In the genomic region with DNA sequence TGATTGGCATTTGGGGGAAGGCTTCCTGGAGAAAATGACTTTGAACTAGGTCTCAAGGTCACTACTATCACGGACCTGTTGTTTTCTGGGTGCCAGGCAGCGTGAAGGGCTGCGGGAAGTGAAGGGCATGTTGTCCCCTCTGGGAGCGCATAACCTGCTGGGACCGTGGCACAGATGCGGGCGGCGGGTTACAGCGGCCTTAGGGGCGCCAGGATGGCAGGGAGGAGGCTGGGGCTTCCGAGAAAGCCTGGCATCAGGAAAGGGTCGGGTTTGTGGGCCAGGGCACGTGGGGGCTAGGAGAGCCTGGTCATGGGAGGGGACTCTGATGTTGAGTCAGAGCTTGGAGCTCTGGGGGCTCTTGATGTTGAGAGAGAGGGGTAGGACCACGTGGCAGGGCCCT, we compare ENCODE assay signal across 21 cellular contexts.
"Had no signal": no experiment of that assay in that cellular context is flagged by ENCODE, and none has a peak within 500 bp of the region (broad histone marks: within the 10 kb centered on the region; RNA-seq: fewer than 3 reads in every experiment).

No MANE protein-coding gene starts in this region.

- H3K27ac Mint-ChIP-seq: activated naive CD8-positive, alpha-beta T cell; activated T-cell treated with anti-CD3 and anti-CD28 coated beads, Interleukin-2, amount 50 U/mL, for 72 hours; endodermal cell; naive thymus-derived CD4-positive, alpha-beta T cell; type B pancreatic cell; WTC11 had no signal

- H3K9me3 Mint-ChIP-seq: activated T-cell treated with anti-CD3 and anti-CD28 coated beads, Interleukin-2, amount 50 U/mL, for 72 hours; endodermal cell; naive thymus-derived CD4-positive, alpha-beta T cell; type B pancreatic cell; WTC11 had no signal

- H3K4me3 ChIP-seq: esophagus squamous epithelium, gastrocnemius medialis, left ventricle myocardium inferior, psoas muscle, testis, vagina had no signal

- H3K27me3 ChIP-seq: esophagus squamous epithelium, gastrocnemius medialis, testis, vagina had no signal

- DNase-seq: activated effector memory CD4-positive, alpha-beta T cell treated with anti-CD3 and anti-CD28 coated beads, Interleukin-2, amount 50 U/mL, for 16 hours; activated T-cell treated with anti-CD3 and anti-CD28 coated beads, Interleukin-2, amount 50 U/mL, for 72 hours; amniotic stem cell; cerebellar nuclear complex; cortex of kidney; endodermal cell; esophagus squamous epithelium; gastrocnemius medialis; hypothalamus; left ventricle myocardium inferior; naive thymus-derived CD4-positive, alpha-beta T cell; psoas muscle; right cardiac atrium; stimulated activated CD4-positive, alpha-beta T cell treated with anti-CD3 and anti-CD28 coated beads, Interleukin-1b, Interleukin-23, amount 100 ng/mL, for 48 hours; stimulated activated naive CD4-positive, alpha-beta T cell; T1000; testis had no signal

- H3K4me3 Mint-ChIP-seq: activated naive CD8-positive, alpha-beta T cell; activated T-cell treated with anti-CD3 and anti-CD28 coated beads, Interleukin-2, amount 50 U/mL, for 72 hours; endodermal cell; naive thymus-derived CD4-positive, alpha-beta T cell; type B pancreatic cell; WTC11 had no signal

- H3K9me3 ChIP-seq: esophagus squamous epithelium, gastrocnemius medialis, left ventricle myocardium inferior, psoas muscle, testis, vagina had no signal

- H3K27me3 Mint-ChIP-seq: activated naive CD8-positive, alpha-beta T cell; naive thymus-derived CD4-positive, alpha-beta T cell; type B pancreatic cell had no signal

- H3K27ac ChIP-seq: esophagus squamous epithelium, gastrocnemius medialis, left ventricle myocardium inferior, psoas muscle, testis, vagina had no signal

- H3K36me3 Mint-ChIP-seq: activated naive CD8-positive, alpha-beta T cell had no signal

- ATAC-seq: activated T-cell treated with anti-CD3 and anti-CD28 coated beads, Interleukin-2, amount 50 U/mL, for 72 hours; gastrocnemius medialis; naive thymus-derived CD4-positive, alpha-beta T cell; psoas muscle; right cardiac atrium; WTC11 had no signal
